Comparison of ENCODE assay signal across 8 cellular contexts in genomic region chr2:127810637-127811396, GRCh38. TPM values are rescaled to one million over a fixed set of nuclear protein-coding genes. Genes with fewer than 3 reads are reported as not detected.
DNase-seq lines count a peak whose midpoint lies in the region; ATAC-seq and TF ChIP-seq lines count a peak whose summit lies in the region.

Gene WDR33 (minus strand): TSS chr2:127811171. CDS start chr2:127770981, 40,190 bp downstream.

- H3K27ac ChIP-seq in layer of hippocampus (ENCODE audit: low read depth, low read length) = peak within 1 kb of the TSS; percentile 54

- H3K4me3 ChIP-seq in BE2C (ENCODE audit: low read depth, low read length) = peak within 1 kb of the TSS; percentile 86
- peak within 1 kb of the TSS; percentile 94 for H3K4me3 ChIP-seq in choroid plexus epithelial cell (ENCODE audit: low read depth, low read length)

- TF ChIP-seq CTCF in BE2C (IDR thresholded peaks at IDR 0.05; ENCODE audit: low read depth, low read length) = no peak
- TF ChIP-seq CTCF in choroid plexus epithelial cell (conservative IDR thresholded peaks at IDR 0.05; ENCODE audit: low read depth, low read length) = peak; percentile 39

- no peaks in the 10 kb centered on the region for H3K9me3 ChIP-seq in BE2C

- H3K4me1 ChIP-seq in BE2C = no peaks in the 10 kb centered on the region

- peak; percentile 86 for DNase-seq in BE2C
- peak; percentile 93 for DNase-seq in NCI-H510A treated with DMSO at 0.1 percent for 48 hours (lab: John Stamatoyannopoulos, UW)
- peak; percentile 91 to 93 for DNase-seq in activated CD4-positive, alpha-beta T cell treated with anti-CD3 and anti-CD28 coated beads for 24 hours (ENCODE audit: low read depth in 2 of 2)
- DNase-seq in choroid plexus epithelial cell (ENCODE audit: low read depth) = peak; percentile 87
- DNase-seq in stimulated activated CD4-positive, alpha-beta T cell treated with anti-CD3 and anti-CD28 coated beads, Interleukin-1b, Interleukin-23, amount 100 ng/mL, for 48 hours = peak; percentile 95

- TF ChIP-seq POLR2A in GM19193 (IDR thresholded peaks at IDR 0.05; ENCODE audit: extremely low read depth, insufficient read depth, insufficient read length) = peak; percentile 93

- ATAC-seq in HG03439 (IDR thresholded peaks at IDR 0.05; ENCODE audit: unreplicated experiment) = peak; percentile 97

- no peaks in the 10 kb centered on the region for H3K36me3 ChIP-seq in BE2C

- H3K27me3 ChIP-seq in BE2C = no peaks in the 10 kb centered on the region
- H3K27me3 ChIP-seq in layer of hippocampus (ENCODE audit: control insufficient read depth, insufficient read depth, low read length) = no peaks in the 10 kb centered on the region

RNA-seq across cellular contexts. Expression of gene WDR33, which starts in this region (rescaled TPM):
- 14.6 TPM for polyA plus RNA-seq in BE2C (2012; ENCODE audit: insufficient read depth, insufficient read length, low read depth)

Comparison
In these comparisons a context has a peak if more than half of its experiments do, and no peak if none do; other contexts are left out.
1. Peak in every context shown above with its lines: DNase-seq, ATAC-seq, H3K4me3 ChIP-seq and H3K27ac ChIP-seq.